ENCODE assay signal across 1 cellular context in genomic region chr4:60726779-60727178, GRCh38.
TF ChIP-seq lines count a peak whose summit lies in the region.

No MANE protein-coding gene starts in this region.

TF ChIP-seq in SK-N-SH, 30 proteins besides CTCF, POLR2A, EP300 and RAD21 (continued from another document):
- TF ChIP-seq REST (IDR thresholded peaks at IDR 0.05; ENCODE audit: low read depth, low read length) (no peak), IRF3 (IDR thresholded peaks at IDR 0.05; ENCODE audit: low read depth, low read length) (no peak), FOSL2 (IDR thresholded peaks at IDR 0.05; ENCODE audit: borderline replicate concordance, low read depth) (no peak), ZBTB33 (IDR thresholded peaks at IDR 0.05; ENCODE audit: borderline replicate concordance, low read depth) (no peak), TCF12 (IDR thresholded peaks at IDR 0.05) (no peak), POLR2AphosphoS5 (IDR thresholded peaks at IDR 0.05; ENCODE audit: low read depth, low read length) (no peak), PBX3 (IDR thresholded peaks at IDR 0.05) (no peak), NRF1 (IDR thresholded peaks at IDR 0.05; ENCODE audit: low read depth, low read length) (no peak), RFX5 (IDR thresholded peaks at IDR 0.05; ENCODE audit: low read length) (no peak), RCOR1 (IDR thresholded peaks at IDR 0.05; ENCODE audit: low read length) (no peak), GABPA (IDR thresholded peaks at IDR 0.05; ENCODE audit: low read depth) (no peak), EZH2phosphoT487 (IDR thresholded peaks at IDR 0.05; ENCODE audit: borderline replicate concordance, low read depth) (no peak)
